ENCODE assay signal across 8 cellular contexts in genomic region chr21:42414928-42415769, GRCh38. TPM values are rescaled to one million over a fixed set of nuclear protein-coding genes. Genes with fewer than 3 reads are reported as not detected.
DNase-seq lines count a peak whose midpoint lies in the region; ATAC-seq and TF ChIP-seq lines count a peak whose summit lies in the region.

No MANE protein-coding gene starts in this region.

- H3K4me3 ChIP-seq in iPS-18c (ENCODE audit: insufficient read depth, low read depth, low read length) (peak overlapping the region; percentile 10; the same call in 1 of the 2 replicates), H7 (ENCODE audit: insufficient read depth, low read depth, low read length) (no peak overlapping the region)

- H3K36me3 Mint-ChIP-seq in CD14-positive monocyte, result no peaks in the 10 kb centered on the region

- H3K4me1 Mint-ChIP-seq in CD14-positive monocyte, result peaks cover 3% of the 10 kb centered on the region

- H3K4me3 Mint-ChIP-seq in CD14-positive monocyte, result no peak overlapping the region

- peak; percentile 52 for ATAC-seq in GM21390 (IDR thresholded peaks at IDR 0.05; ENCODE audit: unreplicated experiment)

- intact Hi-C loops in CD14-positive monocyte (cut with micrococcal nuclease), result no loop called here

- H3K36me3 ChIP-seq in H7 (replicated peaks; ENCODE audit: control insufficient read depth, insufficient read depth, low read length), result no peaks in the 10 kb centered on the region

- TF ChIP-seq CTCF in CD14-positive monocyte (IDR thresholded peaks at IDR 0.05), result no peak

- no peaks in the 10 kb centered on the region for H3K9me3 ChIP-seq in iPS-18c (ENCODE audit: control insufficient read depth, insufficient read depth, low read length)

- no peaks in the 10 kb centered on the region for H3K27me3 ChIP-seq in H7 (ENCODE audit: control insufficient read depth, insufficient read depth, low read length)

- peak overlapping the region in 1 of 7 donors; percentile 52 for H3K27ac Mint-ChIP-seq in CD14-positive monocyte

- DNase-seq in CD14-positive monocyte (ENCODE audit: low spot score) (peak; percentile 65), HT-29 (ENCODE audit: low spot score) (peak; percentile 41), activated T-cell treated with anti-CD3 and anti-CD28 coated beads for 1 hour (ENCODE audit: low read depth) (peak; percentile 75), H7 (no peak), HUDEP-2 (lab: John Stamatoyannopoulos, UW; ENCODE audit: unreplicated experiment in 76 of 76) (no peak)
- DNase-seq in stimulated activated CD8-positive, alpha-beta memory T cell treated with anti-CD3 and anti-CD28 coated beads, Interleukin-15, amount 100 ng/mL, for 48 hours (ENCODE audit: low read depth in 2 of 2), result peak; percentile 92 to 93

- peaks cover 0 to 3% (median 3%) of the 10 kb centered on the region in 3 donors for H3K27me3 Mint-ChIP-seq in CD14-positive monocyte (ENCODE audit: low read depth in 3 of 3)

- H3K9me3 Mint-ChIP-seq in CD14-positive monocyte, result no peaks in the 10 kb centered on the region

RNA-seq across cellular contexts. Expression of gene UBASH3A, which starts 11.4 kb away (rescaled TPM):
- polyA plus RNA-seq in CD14-positive monocyte, result not detected
- total RNA-seq in HT-29 (2014; rRNA removed; shearing (Covaris generic)), result not detected in 2 replicates
- total RNA-seq in H7 (2014; rRNA removed; shearing (Covaris generic)), result not detected in 2 replicates

RNA-seq across cellular contexts. Expression of gene TMPRSS3, which starts 19.3 kb away (rescaled TPM):
- under 1 TPM in 1 of 2 donors, not detected in 1; 0.30 TPM for polyA plus RNA-seq in CD14-positive monocyte
- total RNA-seq in HT-29 (2014; rRNA removed; shearing (Covaris generic)), result 0.05 and 0.37 TPM in 2 replicates
- not detected in 2 replicates for total RNA-seq in H7 (2014; rRNA removed; shearing (Covaris generic))

RNA-seq across cellular contexts. Expression of gene TFF1, which starts 48.8 kb away (rescaled TPM):
- not detected for polyA plus RNA-seq in CD14-positive monocyte
- total RNA-seq in HT-29 (2014; rRNA removed; shearing (Covaris generic)), result 3.4 and 4.6 TPM in 2 replicates
- 1.3 TPM in 1 of 2 replicates, not detected in the other for total RNA-seq in H7 (2014; rRNA removed; shearing (Covaris generic))

Comparison
In these comparisons a context has a peak if more than half of its experiments do, and no peak if none do; other contexts are left out.
1. DNase-seq: peak in CD14-positive monocyte (single experiment), HT-29 (single experiment), activated T-cell treated with anti-CD3 and anti-CD28 coated beads for 1 hour (single experiment) and stimulated activated CD8-positive, alpha-beta memory T cell treated with anti-CD3 and anti-CD28 coated beads, Interleukin-15, amount 100 ng/mL, for 48 hours (2 of 2); none in H7 (single experiment) and HUDEP-2 (0 of 76).